ENCODE assay signal across 8 cellular contexts in genomic region chr10:28241766-28242399, GRCh38.
DNase-seq lines count a peak whose midpoint lies in the region; ATAC-seq and TF ChIP-seq lines count a peak whose summit lies in the region.

No MANE protein-coding gene starts in this region.

- TF ChIP-seq CTCF in cardiac muscle cell (IDR thresholded peaks at IDR 0.05; ENCODE audit: low read depth, low read length) = peak; percentile 87

- H3K27ac ChIP-seq in cardiac muscle cell = no peak overlapping the region

- no peaks in the 10 kb centered on the region for H3K27me3 Mint-ChIP-seq in activated naive CD8-positive, alpha-beta T cell treated with anti-CD3 and anti-CD28 coated beads for 36 hours
- H3K27me3 Mint-ChIP-seq in T-helper 2 cell treated with Interferon-gamma antibody and Interleukin-4, amounts not matched to agents 5 μg/mL and 100 μg/mL, for 36 hours (ENCODE audit: low read depth) = peaks cover 9% of the 10 kb centered on the region

- H3K4me3 Mint-ChIP-seq in activated naive CD8-positive, alpha-beta T cell treated with anti-CD3 and anti-CD28 coated beads for 36 hours = no peak overlapping the region
- no peak overlapping the region for H3K4me3 Mint-ChIP-seq in T-helper 2 cell treated with Interferon-gamma antibody and Interleukin-4, amounts not matched to agents 5 μg/mL and 100 μg/mL, for 36 hours

- no peaks in the 10 kb centered on the region for H3K36me3 ChIP-seq in cardiac muscle cell

- peak; percentile 48 for DNase-seq in stimulated activated CD4-positive, alpha-beta T cell treated with anti-CD3 and anti-CD28 coated beads, Interleukin-15, amount 100 ng/mL, for 24 hours
- no peak for DNase-seq in stimulated activated CD4-positive, alpha-beta T cell treated with anti-CD3 and anti-CD28 coated beads, Interleukin-12 subunit alpha, Interleukin-12 subunit beta, amount 100 ng/mL, for 4 hours
- peak; percentile 19 for DNase-seq in NCI-H774 (lab: John Stamatoyannopoulos, UW)
- peak; percentile 13 for DNase-seq in activated naive CD8-positive, alpha-beta T cell treated with anti-CD3 and anti-CD28 coated beads for 36 hours
- DNase-seq in cardiac muscle cell (ENCODE audit: low read depth in 1 of 2, low spot score in 1 of 2) = peak; percentile 68 to 69
- DNase-seq in putamen (ENCODE audit: low spot score) = peak; percentile 23
- DNase-seq in T-helper 2 cell treated with Interferon-gamma antibody and Interleukin-4, amounts not matched to agents 5 μg/mL and 100 μg/mL, for 36 hours (ENCODE audit: low spot score) = no peak

- no peaks in the 10 kb centered on the region for H3K9me3 ChIP-seq in cardiac muscle cell (ENCODE audit: low read depth)

- ATAC-seq in HG03039 (IDR thresholded peaks at IDR 0.05; ENCODE audit: unreplicated experiment) = peak; percentile 53

- H3K4me3 ChIP-seq in cardiac muscle cell = no peak overlapping the region

- no peak overlapping the region for H3K27ac Mint-ChIP-seq in activated naive CD8-positive, alpha-beta T cell treated with anti-CD3 and anti-CD28 coated beads for 36 hours
- H3K27ac Mint-ChIP-seq in T-helper 2 cell treated with Interferon-gamma antibody and Interleukin-4, amounts not matched to agents 5 μg/mL and 100 μg/mL, for 36 hours = no peak overlapping the region

- no peaks in the 10 kb centered on the region for H3K27me3 ChIP-seq in cardiac muscle cell

- H3K36me3 Mint-ChIP-seq in activated naive CD8-positive, alpha-beta T cell treated with anti-CD3 and anti-CD28 coated beads for 36 hours = peaks cover 8% of the 10 kb centered on the region
- no peaks in the 10 kb centered on the region for H3K36me3 Mint-ChIP-seq in T-helper 2 cell treated with Interferon-gamma antibody and Interleukin-4, amounts not matched to agents 5 μg/mL and 100 μg/mL, for 36 hours (ENCODE audit: low read depth)

- H3K4me1 ChIP-seq in cardiac muscle cell (ENCODE audit: low read depth) = no peaks in the 10 kb centered on the region

- H3K4me1 Mint-ChIP-seq in activated naive CD8-positive, alpha-beta T cell treated with anti-CD3 and anti-CD28 coated beads for 36 hours = peaks cover 28% of the 10 kb centered on the region
- no peaks in the 10 kb centered on the region for H3K4me1 Mint-ChIP-seq in T-helper 2 cell treated with Interferon-gamma antibody and Interleukin-4, amounts not matched to agents 5 μg/mL and 100 μg/mL, for 36 hours (ENCODE audit: low read depth)

- peaks cover 4% of the 10 kb centered on the region for H3K9me3 Mint-ChIP-seq in activated naive CD8-positive, alpha-beta T cell treated with anti-CD3 and anti-CD28 coated beads for 36 hours
- no peaks in the 10 kb centered on the region for H3K9me3 Mint-ChIP-seq in T-helper 2 cell treated with Interferon-gamma antibody and Interleukin-4, amounts not matched to agents 5 μg/mL and 100 μg/mL, for 36 hours

Comparison
In these comparisons a context has a peak if more than half of its experiments do, and no peak if none do; other contexts are left out.
1. DNase-seq: peak in stimulated activated CD4-positive, alpha-beta T cell treated with anti-CD3 and anti-CD28 coated beads, Interleukin-15, amount 100 ng/mL, for 24 hours (single experiment), NCI-H774 (single experiment), activated naive CD8-positive, alpha-beta T cell treated with anti-CD3 and anti-CD28 coated beads for 36 hours (single experiment), cardiac muscle cell (2 of 2) and putamen (single experiment); none in stimulated activated CD4-positive, alpha-beta T cell treated with anti-CD3 and anti-CD28 coated beads, Interleukin-12 subunit alpha, Interleukin-12 subunit beta, amount 100 ng/mL, for 4 hours (single experiment) and T-helper 2 cell treated with Interferon-gamma antibody and Interleukin-4, amounts not matched to agents 5 μg/mL and 100 μg/mL, for 36 hours (single experiment).